ENCODE assay signal across 15 cellular contexts in genomic region chr2:212402316-212402715, GRCh38.
"Had no signal": no experiment of that assay in that cellular context is flagged by ENCODE, and none has a peak within 500 bp of the region (broad histone marks: within the 10 kb centered on the region; RNA-seq: fewer than 3 reads in every experiment).

No MANE protein-coding gene starts in this region.

- H3K27ac ChIP-seq: esophagus squamous epithelium, heart right ventricle, left ventricle myocardium inferior, psoas muscle, spleen, transverse colon had no signal

- H3K4me3 ChIP-seq: esophagus squamous epithelium, heart right ventricle, left ventricle myocardium inferior, psoas muscle, spleen, transverse colon had no signal

- H3K36me3 ChIP-seq: esophagus squamous epithelium, heart right ventricle, left ventricle myocardium inferior, spleen, transverse colon had no signal

- ATAC-seq: activated CD4-positive, CD25-positive, alpha-beta regulatory T cell treated with anti-CD3 and anti-CD28 coated beads, Interleukin-2, amount 50 U/mL, for 24 hours; heart right ventricle; natural killer cell treated with Interleukin-12 subunit alpha and Interleukin-12 subunit beta and Interleukin-15 and Interleukin-18, amount 100 ng/mL, for 72 hours; psoas muscle; sciatic nerve had no signal

- H3K4me3 Mint-ChIP-seq: memory B cell; natural killer cell treated with Interleukin-12 subunit alpha and Interleukin-12 subunit beta and Interleukin-15 and Interleukin-18, amount 100 ng/mL, for 72 hours had no signal

- H3K9me3 ChIP-seq: esophagus squamous epithelium, psoas muscle, transverse colon had no signal

- H3K27me3 ChIP-seq: esophagus squamous epithelium, heart right ventricle, spleen, transverse colon had no signal

- H3K4me1 ChIP-seq: esophagus squamous epithelium, left ventricle myocardium inferior, psoas muscle, spleen, transverse colon had no signal

- H3K27me3 Mint-ChIP-seq: memory B cell; natural killer cell treated with Interleukin-12 subunit alpha and Interleukin-12 subunit beta and Interleukin-15 and Interleukin-18, amount 100 ng/mL, for 72 hours had no signal

- H3K36me3 Mint-ChIP-seq: memory B cell; natural killer cell treated with Interleukin-12 subunit alpha and Interleukin-12 subunit beta and Interleukin-15 and Interleukin-18, amount 100 ng/mL, for 72 hours had no signal

- DNase-seq: activated CD4-positive, alpha-beta T cell treated with anti-CD3 and anti-CD28 coated beads, Interleukin-2, amount 50 U/mL, for 4 hours; esophagus squamous epithelium; heart right ventricle; left ventricle myocardium inferior; occipital lobe; psoas muscle; spleen; stimulated activated CD4-positive, alpha-beta T cell treated with anti-CD3 and anti-CD28 coated beads, Interleukin-1b, Interleukin-23, amount 100 ng/mL, for 48 hours; stimulated activated naive CD4-positive, alpha-beta T cell; substantia nigra; transverse colon had no signal

- H3K27ac Mint-ChIP-seq: memory B cell; natural killer cell treated with Interleukin-12 subunit alpha and Interleukin-12 subunit beta and Interleukin-15 and Interleukin-18, amount 100 ng/mL, for 72 hours had no signal

- H3K4me1 Mint-ChIP-seq: memory B cell had no signal
